8 cellular contexts compared by ENCODE assay signal in genomic region chr5:161960314-161960713, GRCh38.
"Had no signal": no experiment of that assay in that cellular context is flagged by ENCODE, and none has a peak within 500 bp of the region (broad histone marks: within the 10 kb centered on the region; RNA-seq: fewer than 3 reads in every experiment).

No MANE protein-coding gene starts in this region.

- H3K4me2 ChIP-seq: GM23338 had no signal

- FAIRE-seq: H1, H54, HTR-8/SVneo, K562 had no signal

- ATAC-seq: GM23338, K562 had no signal

- H3K4me3 ChIP-seq: GM23338, K562 had no signal

- DNase-seq: H9, HCEC 1CT, KG1 had no signal
